Comparison of ENCODE assay signal across 8 cellular contexts in genomic region chr5:156934450-156935211, GRCh38. TPM values are rescaled to one million over a fixed set of nuclear protein-coding genes. Genes with fewer than 3 reads are reported as not detected.
DNase-seq lines count a peak whose midpoint lies in the region; ATAC-seq, FAIRE-seq and TF ChIP-seq lines count a peak whose summit lies in the region.

No MANE protein-coding gene starts in this region.

- H3K9ac ChIP-seq in kidney (ENCODE audit: low read length in 2 of 2): no peak overlapping the region

- H3K9me3 Mint-ChIP-seq in CD4-positive, CD25-positive, alpha-beta regulatory T cell: peaks cover 0 to 5% (median 1%) of the 10 kb centered on the region in 7 donors

- DNase-seq in CD4-positive, CD25-positive, alpha-beta regulatory T cell: peak; percentile 11 to 82 (median 58)
- DNase-seq in NCI-H69 (lab: John Stamatoyannopoulos, UW): peak; percentile 68
- DNase-seq in activated T-helper 9 cell treated with anti-CD3 and anti-CD28 coated beads, Interleukin-2, amount 50 U/mL, for 16 hours (ENCODE audit: low read depth): peak; percentile 20
- no peak for DNase-seq in kidney
- DNase-seq in stimulated activated CD8-positive, alpha-beta memory T cell treated with anti-CD3 and anti-CD28 coated beads, Interleukin-4, amount 100 ng/mL, for 24 hours (ENCODE audit: low read depth): peak; percentile 45
- no peak for DNase-seq in epidermal melanocyte (ENCODE audit: insufficient read length, low spot score)

- TF ChIP-seq CTCF in kidney (IDR thresholded peaks at IDR 0.05; ENCODE audit: borderline replicate concordance, extremely low read depth, insufficient read depth): peak; percentile 21

- peak overlapping the region in 2 of 3 donors; percentile 4 to 6 for H3K27ac Mint-ChIP-seq in CD4-positive, CD25-positive, alpha-beta regulatory T cell

- peak; percentile 46 to 67 for ATAC-seq in CD4-positive, CD25-positive, alpha-beta regulatory T cell (ENCODE audit: low read depth in 2 of 2)
- ATAC-seq in GM18861 (IDR thresholded peaks at IDR 0.05; ENCODE audit: unreplicated experiment) (peak; percentile 42), GM19023 (IDR thresholded peaks at IDR 0.05; ENCODE audit: unreplicated experiment) (no peak)

- H3K4me1 ChIP-seq in CD4-positive, CD25-positive, alpha-beta regulatory T cell (ENCODE audit: control insufficient read depth, insufficient read depth, low read length, poor library complexity, severe bottlenecking): no peaks in the 10 kb centered on the region
- no peaks in the 10 kb centered on the region for H3K4me1 ChIP-seq in kidney (ENCODE audit: control insufficient read depth in 1 of 2, insufficient read depth in 1 of 2, low read depth in 1 of 2, low read length in 2 of 2)

- peaks cover 2 to 30% (median 12%) of the 10 kb centered on the region in 4 donors for H3K4me1 Mint-ChIP-seq in CD4-positive, CD25-positive, alpha-beta regulatory T cell

- no peaks in the 10 kb centered on the region for H3K27me3 Mint-ChIP-seq in CD4-positive, CD25-positive, alpha-beta regulatory T cell

- no peaks in the 10 kb centered on the region for H3K9me3 ChIP-seq in CD4-positive, CD25-positive, alpha-beta regulatory T cell (ENCODE audit: control insufficient read depth in 2 of 2, low read length in 2 of 2)
- H3K9me3 ChIP-seq in kidney (ENCODE audit: control insufficient read depth in 1 of 2, low read length in 2 of 2): peaks cover 0 to 4% of the 10 kb centered on the region in 2 donors

- H3K27me3 ChIP-seq in CD4-positive, CD25-positive, alpha-beta regulatory T cell (ENCODE audit: control insufficient read depth, insufficient read depth, low read length): no peaks in the 10 kb centered on the region

- FAIRE-seq in kidney (lab: Jason Lieb, UNC): no peak

- intact Hi-C loops in kidney (cut with DNase I): no loop called here

- peak overlapping the region in 2 of 4 donors; percentile 29 to 33 for H3K4me3 Mint-ChIP-seq in CD4-positive, CD25-positive, alpha-beta regulatory T cell

- peaks cover 17% of the 10 kb centered on the region for H3K36me3 Mint-ChIP-seq in CD4-positive, CD25-positive, alpha-beta regulatory T cell

- no peak overlapping the region for H3K27ac ChIP-seq in CD4-positive, CD25-positive, alpha-beta regulatory T cell (ENCODE audit: insufficient read depth, low read length, poor library complexity, severe bottlenecking)
- no peak overlapping the region for H3K27ac ChIP-seq in kidney (ENCODE audit: low read depth in 2 of 2, low read length in 2 of 2)

- H3K36me3 ChIP-seq in CD4-positive, CD25-positive, alpha-beta regulatory T cell (ENCODE audit: control insufficient read depth, insufficient read depth, low read length): no peaks in the 10 kb centered on the region
- no peaks in the 10 kb centered on the region for H3K36me3 ChIP-seq in kidney (ENCODE audit: control insufficient read depth in 1 of 2, insufficient read depth in 2 of 2, low read length in 2 of 2)

- peak overlapping the region; percentile 66 for H3K4me3 ChIP-seq in CD4-positive, CD25-positive, alpha-beta regulatory T cell (ENCODE audit: low read depth, low read length)
- no peak overlapping the region for H3K4me3 ChIP-seq in kidney (ENCODE audit: low read length in 2 of 2)

RNA-seq across cellular contexts. Expression of gene TIMD4, which starts 28.4 kb away (rescaled TPM):
- total RNA-seq in CD4-positive, CD25-positive, alpha-beta regulatory T cell: 5.1 TPM
- polyA plus RNA-seq in CD4-positive, CD25-positive, alpha-beta regulatory T cell: 1 to 10 TPM in 3 of 4 donors, under 1 TPM in 1; 0.83 to 4.6 (median 3.2) TPM
- total RNA-seq in kidney: 8.0 TPM
- polyA plus RNA-seq in kidney (ENCODE audit: insufficient read depth, low read depth, low replicate concordance): 2.3 TPM

Comparison
In these comparisons a context has a peak if more than half of its experiments do, and no peak if none do; other contexts are left out.
1. DNase-seq: peak in CD4-positive, CD25-positive, alpha-beta regulatory T cell (3 of 3), NCI-H69 (single experiment), activated T-helper 9 cell treated with anti-CD3 and anti-CD28 coated beads, Interleukin-2, amount 50 U/mL, for 16 hours (single experiment) and stimulated activated CD8-positive, alpha-beta memory T cell treated with anti-CD3 and anti-CD28 coated beads, Interleukin-4, amount 100 ng/mL, for 24 hours (single experiment); none in kidney (single experiment) and epidermal melanocyte (single experiment).